Comparison of ENCODE assay signal across 25 cellular contexts in genomic region chr22:26389125-26389524, GRCh38.
"Had no signal": no experiment of that assay in that cellular context is flagged by ENCODE, and none has a peak within 500 bp of the region (broad histone marks: within the 10 kb centered on the region; RNA-seq: fewer than 3 reads in every experiment).

No MANE protein-coding gene starts in this region.

- ATAC-seq: effector memory CD8-positive, alpha-beta T cell; esophagus mucosa; gastroesophageal sphincter; heart left ventricle; left cardiac atrium; left lung; left ventricle myocardium superior; lower lobe of right lung; naive thymus-derived CD4-positive, alpha-beta T cell had no signal

- H3K36me3 ChIP-seq: colonic mucosa, esophagus squamous epithelium, gastroesophageal sphincter, heart left ventricle, left lung, lower lobe of right lung had no signal

- FAIRE-seq: endometrium had no signal

- H3K4me1 ChIP-seq: colonic mucosa, esophagus squamous epithelium, gastroesophageal sphincter, heart left ventricle, left lung, lower lobe of right lung had no signal

- H3K27ac ChIP-seq: colonic mucosa, epithelial cell of prostate, esophagus squamous epithelium, gastroesophageal sphincter, heart left ventricle, hepatocyte, left lung, lower lobe of right lung had no signal

- H3K9me3 ChIP-seq: colonic mucosa, esophagus squamous epithelium, gastroesophageal sphincter, left lung, lower lobe of right lung had no signal

- DNase-seq: colonic mucosa; cortex of kidney; effector CD8-positive, alpha-beta T cell; effector memory CD8-positive, alpha-beta T cell; endodermal cell; erythroblast; esophagus squamous epithelium; foreskin fibroblast; foreskin melanocyte; heart left ventricle; hypothalamus; immature natural killer cell; islet precursor cell; left cardiac atrium; left lung; left ventricle myocardium superior; lower lobe of right lung; mesenchymal stem cell; midbrain; naive thymus-derived CD4-positive, alpha-beta T cell had no signal

- H3K4me3 ChIP-seq: colonic mucosa, esophagus squamous epithelium, gastroesophageal sphincter, heart left ventricle, hepatocyte, left lung, lower lobe of right lung had no signal

- H3K27me3 ChIP-seq: colonic mucosa, hepatocyte had no signal

- H2AFZ ChIP-seq: hepatocyte had no signal

- H3K4me2 ChIP-seq: hepatocyte had no signal
